Comparison of ENCODE assay signal across 23 cellular contexts in genomic region chrX:107076158-107076557, GRCh38. TPM values are rescaled to one million over a fixed set of nuclear protein-coding genes. Genes with fewer than 3 reads are reported as not detected.
A peak's percentile ranks its signal among the peaks of the same experiment; 100 is the strongest.
DNase-seq lines count a peak whose midpoint lies in the region; ATAC-seq, FAIRE-seq and TF ChIP-seq lines count a peak whose summit lies in the region.
"Had no signal": no experiment of that assay in that cellular context is flagged by ENCODE, and none has a peak within 500 bp of the region (broad histone marks: within the 10 kb centered on the region; RNA-seq: fewer than 3 reads in every experiment).

No MANE protein-coding gene starts in this region.

- TF ChIP-seq POLR2A in A549 (IDR thresholded peaks at IDR 0.05; ENCODE audit: low read length) = no peak

- TF ChIP-seq EP300 in A549 (IDR thresholded peaks at IDR 0.05) = no peak

- DNase-seq in A549 (ENCODE audit: low read depth in 1 of 2, low spot score in 1 of 2) (no peak), cardiac septum (ENCODE audit: low spot score) (no peak), cortex of kidney (lab: John Stamatoyannopoulos, UW) (no peak), NK-92 (lab: John Stamatoyannopoulos, UW; ENCODE audit: unreplicated experiment) (no peak)
- DNase-seq: ACHN; BE2C; C1 segment of cervical spinal cord; CD4-positive, alpha-beta memory T cell; CD4-positive, CD25-positive, alpha-beta regulatory T cell; CD8-positive, alpha-beta memory T cell; COR-L47; DMS 273 treated with DMSO at 0.1 percent for 48 hours; DMS153; DMS53; DMS79; DND-41; EL; GDM1 had no signal

- peaks cover 3 to 9% of the 10 kb centered on the region in 2 experiments; a peak in 2 of 3 replicates for H3K36me3 ChIP-seq in HEK293 (ENCODE audit: control insufficient read depth in 2 of 2, insufficient read depth in 1 of 2, low read length in 2 of 2)
- H3K36me3 ChIP-seq: BE2C, BLaER1 had no signal

- H3K4me1 ChIP-seq in A549 = no peaks in the 10 kb centered on the region
- H3K4me1 ChIP-seq in HEK293 (ENCODE audit: control insufficient read depth, insufficient read depth, low read length) = no peaks in the 10 kb centered on the region
- H3K4me1 ChIP-seq: BE2C, BLaER1 had no signal

- TF ChIP-seq RAD21 in A549 (conservative IDR thresholded peaks at IDR 0.05 in 1 of 2, IDR thresholded peaks at IDR 0.05 in 1 of 2) = no peak

- CTCF ChIA-PET in A549 (lab: Yijun Ruan, JAX) (no interaction called here), HEK293 (lab: Yijun Ruan, JAX) (interaction anchor here (0.6 kb wide), 1 partner anchor 12 kb away, joined by 6 read pairs; no protein-coding TSS in a partner anchor)

- FAIRE-seq in A549 (lab: Jason Lieb, UNC) (no peak), colon (lab: Jason Lieb, UNC) (peak; percentile 45)
- FAIRE-seq: GM12878 had no signal

- no peak overlapping the region for H3K4me3 ChIP-seq in A549
- no peak overlapping the region for H3K4me3 ChIP-seq in HEK293 (ENCODE audit: low read depth, low read length)
- H3K4me3 ChIP-seq: BLaER1, GM12878 had no signal

- POLR2A ChIA-PET in A549 (lab: Yijun Ruan, JAX) = no interaction called here
- POLR2A ChIA-PET in HEK293 (lab: Yijun Ruan, JAX) = no interaction called here

- 95% methylated on average over 6 of the region's 6 CpGs for WGBS in A549 (ENCODE audit: missing lambda C conversion rate)

- no peak overlapping the region for H3K27ac ChIP-seq in A549
- no peak overlapping the region for H3K27ac ChIP-seq in HEK293 (ENCODE audit: extremely low read depth, low read depth, low read length)
- H3K27ac ChIP-seq: 22Rv1, BLaER1 had no signal

- intact Hi-C loops in cardiac septum (cut with DNase I) = no loop called here

- peaks cover 19% of the 10 kb centered on the region; the same call in 2 of the 3 replicates for H3K9me3 ChIP-seq in A549
- H3K9me3 ChIP-seq in HEK293 (ENCODE audit: control insufficient read depth, insufficient read depth, low read depth, low read length) = no peaks in the 10 kb centered on the region; the same call in 1 of the 2 replicates
- H3K9me3 ChIP-seq: BE2C had no signal

- TF ChIP-seq CTCF in A549 (IDR thresholded peaks at IDR 0.05) (no peak), HEK293 (tag by site-specific recombination; IDR thresholded peaks at IDR 0.05) (no peak)

- no peak for ATAC-seq in A549
- ATAC-seq: GM12878 had no signal

- H3K4me2 ChIP-seq in A549 = no peak overlapping the region
- H3K4me2 ChIP-seq: BLaER1 had no signal

TF ChIP-seq in A549, 52 proteins besides CTCF, POLR2A, EP300 and RAD21:
- TF ChIP-seq ZC3H11A (IDR thresholded peaks at IDR 0.05) (peak; percentile 71), HMGXB4 (CRISPR knock-in tag; IDR thresholded peaks at IDR 0.05; ENCODE audit: borderline replicate concordance) (no peak)

TF ChIP-seq in HEK293, 187 proteins besides CTCF, POLR2A, EP300 and RAD21 (continues in another document):
- TF ChIP-seq ZNF426 (tag by site-specific recombination; IDR thresholded peaks at IDR 0.05) (peak; percentile 94), ZNF621 (tag by site-specific recombination; IDR thresholded peaks at IDR 0.05) (no peak), HOXC10 (CRISPR knock-in tag; IDR thresholded peaks at IDR 0.05) (no peak), ZNF146 (tag by site-specific recombination; IDR thresholded peaks at IDR 0.05) (no peak; the same call in 1 of the 2 replicates), TCF7L2 (IDR thresholded peaks at IDR 0.05; ENCODE audit: borderline replicate concordance, low read depth, low read length) (no peak), ZNF324 (tag by site-specific recombination; IDR thresholded peaks at IDR 0.05) (no peak), ZNF18 (tag by site-specific recombination; IDR thresholded peaks at IDR 0.05) (no peak), ZFHX2 (tag by site-specific recombination; conservative IDR thresholded peaks at IDR 0.05) (no peak), ZNF391 (tag by site-specific recombination; IDR thresholded peaks at IDR 0.05; ENCODE audit: borderline replicate concordance, low read depth) (no peak), ZNF302 (tag by site-specific recombination; IDR thresholded peaks at IDR 0.05; ENCODE audit: low read depth) (no peak), ZNF560 (tag by site-specific recombination; IDR thresholded peaks at IDR 0.05; ENCODE audit: borderline replicate concordance) (peak; percentile 71; the same call in 1 of the 2 replicates), ZNF133 (tag by site-specific recombination; IDR thresholded peaks at IDR 0.05) (no peak), ZBTB26 (tag by site-specific recombination; optimal IDR thresholded peaks at IDR 0.05) (no peak), ZNF664 (tag by site-specific recombination; IDR thresholded peaks at IDR 0.05) (peak; percentile 62), ZNF140 (tag by site-specific recombination; IDR thresholded peaks at IDR 0.05) (peak; percentile 75; the same call in 1 of the 2 replicates), ZNF654 (tag by site-specific recombination; IDR thresholded peaks at IDR 0.05; ENCODE audit: low read depth) (peak; percentile 53), GLIS2 (tag by site-specific recombination; IDR thresholded peaks at IDR 0.05) (no peak)
- TF ChIP-seq, protein P1, sequence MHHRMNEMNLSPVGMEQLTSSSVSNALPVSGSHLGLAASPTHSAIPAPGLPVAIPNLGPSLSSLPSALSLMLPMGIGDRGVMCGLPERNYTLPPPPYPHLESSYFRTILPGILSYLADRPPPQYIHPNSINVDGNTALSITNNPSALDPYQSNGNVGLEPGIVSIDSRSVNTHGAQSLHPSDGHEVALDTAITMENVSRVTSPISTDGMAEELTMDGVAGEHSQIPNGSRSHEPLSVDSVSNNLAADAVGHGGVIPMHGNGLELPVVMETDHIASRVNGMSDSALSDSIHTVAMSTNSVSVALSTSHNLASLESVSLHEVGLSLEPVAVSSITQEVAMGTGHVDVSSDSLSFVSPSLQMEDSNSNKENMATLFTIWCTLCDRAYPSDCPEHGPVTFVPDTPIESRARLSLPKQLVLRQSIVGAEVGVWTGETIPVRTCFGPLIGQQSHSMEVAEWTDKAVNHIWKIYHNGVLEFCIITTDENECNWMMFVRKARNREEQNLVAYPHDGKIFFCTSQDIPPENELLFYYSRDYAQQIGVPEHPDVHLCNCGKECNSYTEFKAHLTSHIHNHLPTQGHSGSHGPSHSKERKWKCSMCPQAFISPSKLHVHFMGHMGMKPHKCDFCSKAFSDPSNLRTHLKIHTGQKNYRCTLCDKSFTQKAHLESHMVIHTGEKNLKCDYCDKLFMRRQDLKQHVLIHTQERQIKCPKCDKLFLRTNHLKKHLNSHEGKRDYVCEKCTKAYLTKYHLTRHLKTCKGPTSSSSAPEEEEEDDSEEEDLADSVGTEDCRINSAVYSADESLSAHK (tag by site-specific recombination; IDR thresholded peaks at IDR 0.05) = no peak
- TF ChIP-seq, protein P2, sequence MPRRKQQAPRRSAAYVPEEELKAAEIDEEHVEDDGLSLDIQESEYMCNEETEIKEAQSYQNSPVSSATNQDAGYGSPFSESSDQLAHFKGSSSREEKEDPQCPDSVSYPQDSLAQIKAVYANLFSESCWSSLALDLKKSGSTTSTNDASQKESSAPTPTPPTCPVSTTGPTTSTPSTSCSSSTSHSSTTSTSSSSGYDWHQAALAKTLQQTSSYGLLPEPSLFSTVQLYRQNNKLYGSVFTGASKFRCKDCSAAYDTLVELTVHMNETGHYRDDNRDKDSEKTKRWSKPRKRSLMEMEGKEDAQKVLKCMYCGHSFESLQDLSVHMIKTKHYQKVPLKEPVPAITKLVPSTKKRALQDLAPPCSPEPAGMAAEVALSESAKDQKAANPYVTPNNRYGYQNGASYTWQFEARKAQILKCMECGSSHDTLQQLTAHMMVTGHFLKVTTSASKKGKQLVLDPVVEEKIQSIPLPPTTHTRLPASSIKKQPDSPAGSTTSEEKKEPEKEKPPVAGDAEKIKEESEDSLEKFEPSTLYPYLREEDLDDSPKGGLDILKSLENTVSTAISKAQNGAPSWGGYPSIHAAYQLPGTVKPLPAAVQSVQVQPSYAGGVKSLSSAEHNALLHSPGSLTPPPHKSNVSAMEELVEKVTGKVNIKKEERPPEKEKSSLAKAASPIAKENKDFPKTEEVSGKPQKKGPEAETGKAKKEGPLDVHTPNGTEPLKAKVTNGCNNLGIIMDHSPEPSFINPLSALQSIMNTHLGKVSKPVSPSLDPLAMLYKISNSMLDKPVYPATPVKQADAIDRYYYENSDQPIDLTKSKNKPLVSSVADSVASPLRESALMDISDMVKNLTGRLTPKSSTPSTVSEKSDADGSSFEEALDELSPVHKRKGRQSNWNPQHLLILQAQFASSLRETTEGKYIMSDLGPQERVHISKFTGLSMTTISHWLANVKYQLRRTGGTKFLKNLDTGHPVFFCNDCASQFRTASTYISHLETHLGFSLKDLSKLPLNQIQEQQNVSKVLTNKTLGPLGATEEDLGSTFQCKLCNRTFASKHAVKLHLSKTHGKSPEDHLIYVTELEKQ (tag by site-specific recombination; IDR thresholded peaks at IDR 0.05; ENCODE audit: borderline replicate concordance) = no peak

RNA-seq across cellular contexts. Expression of gene RBM41, which starts 42.5 kb away (rescaled TPM):
- polyA plus RNA-seq in A549 (2011; rRNA removed) (20.5 and 25.8 TPM in 2 replicates), A549 (2017; fragmentation: RNase III; extraction: RNeasy Plus Mini Kit Qiagen cat#74134 plus additional on column Dnase treatment) (16.2 to 17.7 TPM (median 17.1 TPM) in 3 replicates)
- 3.2 and 3.3 TPM in 2 replicates for polyA plus RNA-seq in A549 (2012; cell fraction: cytosol; rRNA removed)
- 3.9 and 5.1 TPM in 2 replicates for polyA plus RNA-seq in A549 (2012; cell fraction: nucleus; rRNA removed)
- polyA minus RNA-seq in A549 (2011; rRNA and poly(A)+ RNA removed) = 11.8 and 12.3 TPM in 2 replicates
- 15.5 TPM for total RNA-seq in cardiac septum

Comparison
In these comparisons a context has a peak if more than half of its experiments do, and no peak if none do; other contexts are left out.
1. Of the 5 proteins assayed by ChIP-seq in both HEK293 and A549: peak only in HEK293: REST; only in A549: none; in both: none; in neither: 4.